ENCODE assay signal across 9 cellular contexts in genomic region chr11:7279676-7280075, GRCh38. TPM values are rescaled to one million over a fixed set of nuclear protein-coding genes. Genes with fewer than 3 reads are reported as not detected.
"Had no signal": no experiment of that assay in that cellular context is flagged by ENCODE, and none has a peak within 500 bp of the region (broad histone marks: within the 10 kb centered on the region; RNA-seq: fewer than 3 reads in every experiment).

No MANE protein-coding gene starts in this region.

- H3K4me2 ChIP-seq: KMS-11 had no signal

- ATAC-seq: HepG2, K562 had no signal

- DNase-seq: IMR-90, KBM-7, KG1 had no signal

- H3K27ac Mint-ChIP-seq: IgD-negative memory B cell had no signal

- H3K4me1 Mint-ChIP-seq: IgD-negative memory B cell had no signal

- H3K36me3 Mint-ChIP-seq: IgD-negative memory B cell had no signal

- H3K4me3 Mint-ChIP-seq: IgD-negative memory B cell had no signal

- H3K9ac ChIP-seq: KMS-11 had no signal

- H3K27ac ChIP-seq: HL-60, KMS-11 had no signal

- H3K4me3 ChIP-seq: K562 had no signal

RNA-seq across cellular contexts. Expression of gene SYT9, which starts 28.0 kb away (rescaled TPM):
- total RNA-seq: HepG2, HT-29, IMR-90, K562 had no signal
- polyA plus RNA-seq: HepG2, IMR-90 had no signal
